In the genomic region with DNA sequence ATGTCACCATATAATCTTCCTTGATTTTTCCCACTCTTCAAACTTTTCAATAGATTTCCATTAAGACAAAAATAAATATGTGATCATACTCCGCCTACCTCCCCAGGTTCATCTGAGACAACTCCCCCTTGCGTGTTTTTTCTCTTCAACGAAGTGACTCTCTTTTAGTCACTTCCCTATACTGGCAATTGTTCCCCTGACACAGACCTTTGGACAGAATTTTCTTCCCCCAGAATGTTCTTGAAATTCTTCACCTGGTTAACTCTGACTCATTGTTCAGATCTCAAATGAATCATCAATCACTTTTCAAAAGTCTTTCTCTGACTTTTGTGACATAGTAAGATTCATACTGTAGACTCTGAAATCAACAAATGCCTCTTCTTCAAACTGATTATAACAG, we compare ENCODE assay signal across 18 cellular contexts.
"Had no signal": no experiment of that assay in that cellular context is flagged by ENCODE, and none has a peak within 500 bp of the region (broad histone marks: within the 10 kb centered on the region; RNA-seq: fewer than 3 reads in every experiment).

No MANE protein-coding gene starts in this region.

- H3K36me3 ChIP-seq: spleen, upper lobe of right lung had no signal

- H3K27ac ChIP-seq: dorsolateral prefrontal cortex, spleen, upper lobe of right lung had no signal

- ATAC-seq: activated T-helper 17 cell treated with anti-CD3 and anti-CD28 coated beads, Interleukin-2, amount 50 U/mL, for 72 hours; left ventricle myocardium superior; stimulated activated memory B cell treated with anti-CD40 and anti-IgM and Interleukin-4, amounts not matched to agents 10 μg/mL and 1 μg/mL and 100 μg/mL, for 72 hours; upper lobe of right lung; WTC11 had no signal

- H3K27me3 ChIP-seq: dorsolateral prefrontal cortex, spleen, upper lobe of right lung had no signal

- H3K4me1 ChIP-seq: spleen, upper lobe of right lung had no signal

- H3K9me3 ChIP-seq: upper lobe of right lung had no signal

- FAIRE-seq: colon, TTC549 had no signal

- H3K4me3 ChIP-seq: dorsolateral prefrontal cortex, spleen, upper lobe of right lung had no signal

- DNase-seq: activated CD4-positive, alpha-beta memory T cell treated with anti-CD3 and anti-CD28 coated beads for 36 hours; activated CD4-positive, alpha-beta T cell treated with anti-CD3 and anti-CD28 coated beads for 4 hours; activated naive CD4-positive, alpha-beta T cell; central memory CD4-positive, alpha-beta T cell; dorsolateral prefrontal cortex; endodermal cell; kidney glomerular epithelial cell; left ventricle myocardium superior; nephron progenitor cell; retina; spleen; stimulated activated CD4-positive, alpha-beta T cell treated with anti-CD3 and anti-CD28 coated beads, Interleukin-4, amount 100 ng/mL, for 4 hours; upper lobe of right lung had no signal
